In genomic region chr1:182620924-182621585, GRCh38 we compare ENCODE assay signal across 22 cellular contexts. TPM values are rescaled to one million over a fixed set of nuclear protein-coding genes. Genes with fewer than 3 reads are reported as not detected.
"Had no signal": no experiment of that assay in that cellular context is flagged by ENCODE, and none has a peak within 500 bp of the region (broad histone marks: within the 10 kb centered on the region; RNA-seq: fewer than 3 reads in every experiment).

No MANE protein-coding gene starts in this region.

- H3K4me3 Mint-ChIP-seq: activated T-cell treated with anti-CD3 and anti-CD28 coated beads, Interleukin-2, amount 50 U/mL, for 24 hours; mesothelial cell of epicardium had no signal

- ATAC-seq: gastrocnemius medialis, left lobe of liver had no signal

- H3K36me3 Mint-ChIP-seq: mesothelial cell of epicardium had no signal

- H3K27ac Mint-ChIP-seq: activated T-cell treated with anti-CD3 and anti-CD28 coated beads, Interleukin-2, amount 50 U/mL, for 24 hours; mesothelial cell of epicardium had no signal

- DNase-seq: activated CD4-positive, alpha-beta T cell treated with anti-CD3 and anti-CD28 coated beads, Interleukin-2, amount 50 U/mL, for 4 hours; activated CD4-positive, CD25-positive, alpha-beta regulatory T cell treated with anti-CD3 and anti-CD28 coated beads, Interleukin-2, amount 50 U/mL, for 72 hours; activated effector memory CD4-positive, alpha-beta T cell treated with anti-CD3 and anti-CD28 coated beads, Interleukin-2, amount 50 U/mL, for 16 hours; activated T-cell treated with anti-CD3 and anti-CD28 coated beads, Interleukin-2, amount 50 U/mL, for 24 hours; cerebellar nuclear complex; cortex of kidney; gastrocnemius medialis; head of caudate nucleus; kidney; occipital lobe; posterior cingulate gyrus; sigmoid colon; stimulated activated CD4-positive, alpha-beta T cell treated with anti-CD3 and anti-CD28 coated beads, Interleukin-4, amount 100 ng/mL, for 24 hours; stimulated activated naive CD4-positive, alpha-beta T cell; T-helper 1 cell; T-helper 9 cell had no signal

- FAIRE-seq: astrocyte, endometrium, kidney, urothelium cell line had no signal

RNA-seq across cellular contexts. Expression of gene RGS16, which starts 16.9 kb away (rescaled TPM):
- total RNA-seq: renal cortical epithelial cell had no signal
